11 cellular contexts compared by ENCODE assay signal in the genomic region with DNA sequence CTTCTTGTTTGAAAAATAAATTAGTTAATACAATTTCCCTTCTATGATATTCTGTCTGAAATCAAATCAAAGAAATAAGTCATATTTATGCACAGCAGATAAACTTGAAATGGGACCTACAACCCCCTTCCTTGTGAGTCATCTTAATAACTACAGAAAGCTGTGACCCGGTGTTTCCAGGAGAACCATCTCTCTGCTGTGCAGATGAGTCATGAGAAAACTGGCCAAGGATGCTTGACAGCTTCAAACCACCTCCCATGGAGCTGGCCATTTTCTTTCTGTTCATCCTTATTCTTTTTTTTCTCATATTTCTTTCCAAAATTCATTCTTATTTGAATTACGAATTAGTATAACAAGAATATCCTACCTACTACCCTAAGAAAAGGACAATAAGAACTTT. TPM values are rescaled to one million over a fixed set of nuclear protein-coding genes. Genes with fewer than 3 reads are reported as not detected.
A peak's percentile ranks its signal among the peaks of the same experiment; 100 is the strongest.
DNase-seq lines count a peak whose midpoint lies in the region; ATAC-seq and TF ChIP-seq lines count a peak whose summit lies in the region.
"Had no signal": no experiment of that assay in that cellular context is flagged by ENCODE, and none has a peak within 500 bp of the region (broad histone marks: within the 10 kb centered on the region; RNA-seq: fewer than 3 reads in every experiment).

No MANE protein-coding gene starts in this region.

- H3K27me3 Mint-ChIP-seq in T-helper 2 cell treated with Interferon-gamma antibody and Interleukin-4, amounts not matched to agents 5 μg/mL and 100 μg/mL, for 36 hours (ENCODE audit: low read depth): peaks cover 11% of the 10 kb centered on the region

- peak; percentile 89 for ATAC-seq in stimulated activated naive CD8-positive, alpha-beta T cell treated with anti-CD3 and anti-CD28 coated beads, Interleukin-15, Interleukin-2, amounts not matched to agents 100 U/mL and 50 U/mL, for 24 hours
- no peak for ATAC-seq in GM19463 (IDR thresholded peaks at IDR 0.05; ENCODE audit: unreplicated experiment)
- ATAC-seq: WTC11 had no signal

- intact Hi-C loops in thyroid gland (cut with DNase I): no loop called here

- H3K4me3 ChIP-seq in foreskin fibroblast (ENCODE audit: low read depth in 1 of 2, low read length in 2 of 2): no peak overlapping the region
- H3K4me3 ChIP-seq in thyroid gland (replicated peaks in 1 of 3): no peak overlapping the region

- 76 to 80% methylated on average over 2 of the region's 2 CpGs for WGBS in thyroid gland, 2 donors

- no peak for TF ChIP-seq POLR2A in erythroblast (IDR thresholded peaks at IDR 0.05; ENCODE audit: low read length)
- no peak for TF ChIP-seq POLR2A in thyroid gland (IDR thresholded peaks at IDR 0.05)

- no peaks in the 10 kb centered on the region for H3K9me3 Mint-ChIP-seq in T-helper 2 cell treated with Interferon-gamma antibody and Interleukin-4, amounts not matched to agents 5 μg/mL and 100 μg/mL, for 36 hours
- H3K9me3 Mint-ChIP-seq: CD8-positive, alpha-beta memory T cell had no signal

- H3K4me1 ChIP-seq in thyroid gland: no peaks in the 10 kb centered on the region

- no peaks in the 10 kb centered on the region for H3K36me3 Mint-ChIP-seq in T-helper 2 cell treated with Interferon-gamma antibody and Interleukin-4, amounts not matched to agents 5 μg/mL and 100 μg/mL, for 36 hours (ENCODE audit: low read depth)
- H3K36me3 Mint-ChIP-seq: CD8-positive, alpha-beta memory T cell; WTC11 had no signal

- H3K27ac Mint-ChIP-seq in T-helper 2 cell treated with Interferon-gamma antibody and Interleukin-4, amounts not matched to agents 5 μg/mL and 100 μg/mL, for 36 hours: no peak overlapping the region
- H3K27ac Mint-ChIP-seq: WTC11 had no signal

- H3K36me3 ChIP-seq in thyroid gland: no peaks in the 10 kb centered on the region

- H3K27me3 ChIP-seq in thyroid gland: no peaks in the 10 kb centered on the region

- DNase-seq in activated T-cell treated with anti-CD3 and anti-CD28 coated beads for 48 hours (ENCODE audit: low read depth) (peak; percentile 10), activated T-cell treated with anti-CD3 and anti-CD28 coated beads for 4 hours (no peak), foreskin fibroblast (peak; percentile 64 to 87), erythroblast (lab: John Stamatoyannopoulos, UW) (no peak), thyroid gland (no peak)
- peak; percentile 49 for DNase-seq in T-helper 2 cell treated with Interferon-gamma antibody and Interleukin-4, amounts not matched to agents 5 μg/mL and 100 μg/mL, for 36 hours (ENCODE audit: low spot score)
- DNase-seq in stimulated activated naive CD8-positive, alpha-beta T cell treated with anti-CD3 and anti-CD28 coated beads, Interleukin-15, Interleukin-2, amounts not matched to agents 100 U/mL and 50 U/mL, for 24 hours: peak; percentile 54
- DNase-seq: CD8-positive, alpha-beta memory T cell; substantia nigra had no signal

- H3K9me3 ChIP-seq in thyroid gland: no peaks in the 10 kb centered on the region

- H3K4me1 Mint-ChIP-seq in T-helper 2 cell treated with Interferon-gamma antibody and Interleukin-4, amounts not matched to agents 5 μg/mL and 100 μg/mL, for 36 hours (ENCODE audit: low read depth): peaks cover 3% of the 10 kb centered on the region
- H3K4me1 Mint-ChIP-seq: CD8-positive, alpha-beta memory T cell had no signal

- H3K27ac ChIP-seq in thyroid gland: no peak overlapping the region

- H3K4me3 Mint-ChIP-seq in T-helper 2 cell treated with Interferon-gamma antibody and Interleukin-4, amounts not matched to agents 5 μg/mL and 100 μg/mL, for 36 hours: no peak overlapping the region
- H3K4me3 Mint-ChIP-seq: CD8-positive, alpha-beta memory T cell; WTC11 had no signal

- TF ChIP-seq CTCF in foreskin fibroblast (IDR thresholded peaks at IDR 0.05; ENCODE audit: low read depth, low read length): no peak
- no peak for TF ChIP-seq CTCF in thyroid gland (IDR thresholded peaks at IDR 0.05)

RNA-seq across cellular contexts. Expression of a gene that starts 43.4 kb away (rescaled TPM):
- total RNA-seq in thyroid gland: 1 to 10 TPM; 1.7 to 4.8 (median 2.3) TPM

Comparison
In these comparisons a context has a peak if more than half of its experiments do, and no peak if none do; other contexts are left out.
1. DNase-seq: peak in activated T-cell treated with anti-CD3 and anti-CD28 coated beads for 48 hours (single experiment), T-helper 2 cell treated with Interferon-gamma antibody and Interleukin-4, amounts not matched to agents 5 μg/mL and 100 μg/mL, for 36 hours (single experiment), foreskin fibroblast (2 of 2) and stimulated activated naive CD8-positive, alpha-beta T cell treated with anti-CD3 and anti-CD28 coated beads, Interleukin-15, Interleukin-2, amounts not matched to agents 100 U/mL and 50 U/mL, for 24 hours (single experiment); none in activated T-cell treated with anti-CD3 and anti-CD28 coated beads for 4 hours (single experiment), erythroblast (0 of 2) and thyroid gland (0 of 2).